ENCODE assay signal across 22 cellular contexts in genomic region chr7:39509441-39509840, GRCh38.
"Had no signal": no experiment of that assay in that cellular context is flagged by ENCODE, and none has a peak within 500 bp of the region (broad histone marks: within the 10 kb centered on the region; RNA-seq: fewer than 3 reads in every experiment).

No MANE protein-coding gene starts in this region.

- H3K27me3 ChIP-seq: body of pancreas, colonic mucosa, suprapubic skin had no signal

- ATAC-seq: body of pancreas, left colon, lower lobe of right lung, T-cell had no signal

- H3K4me1 ChIP-seq: body of pancreas, colonic mucosa, lower lobe of right lung, suprapubic skin had no signal

- H3K9me3 Mint-ChIP-seq: activated T-cell treated with anti-CD3 and anti-CD28 coated beads, Interleukin-2, amount 50 U/mL, for 24 hours; immature natural killer cell; nephron; T-cell had no signal

- DNase-seq: activated B cell treated with CpG ODN at 0.5 μM for 24 hours; activated CD4-positive, alpha-beta T cell treated with anti-CD3 and anti-CD28 coated beads, Interleukin-2, amount 10 ng/mL, durations not matched to agents 7 days and 5 days; activated effector memory CD4-positive, alpha-beta T cell treated with Interleukin-2 at 50 U/mL for 16 hours; activated T-cell treated with anti-CD3 and anti-CD28 coated beads, Interleukin-2, amount 50 U/mL, for 24 hours; body of pancreas; caudate nucleus; colonic mucosa; foreskin fibroblast; glutamatergic neuron; immature natural killer cell; left colon; lower lobe of right lung; nucleus accumbens; posterior cingulate gyrus; SK-N-SH; stimulated activated CD4-positive, alpha-beta T cell treated with anti-CD3 and anti-CD28 coated beads, Interleukin-15, amount 100 ng/mL, for 24 hours; stimulated activated CD4-positive, alpha-beta T cell treated with anti-CD3 and anti-CD28 coated beads, Interleukin-4, amount 100 ng/mL, for 24 hours; stimulated activated naive CD4-positive, alpha-beta T cell treated with Interleukin-2 at 50 U/mL for 16 hours; T-cell; trophoblast cell had no signal

- H3K9me3 ChIP-seq: body of pancreas, colonic mucosa, lower lobe of right lung, SK-N-SH, suprapubic skin had no signal

- H3K4me3 ChIP-seq: body of pancreas, colonic mucosa, lower lobe of right lung, suprapubic skin had no signal

- H3K4me3 Mint-ChIP-seq: activated B cell treated with CpG ODN at 0.5 μM for 24 hours; activated CD4-positive, alpha-beta T cell treated with anti-CD3 and anti-CD28 coated beads, Interleukin-2, amount 10 ng/mL, durations not matched to agents 7 days and 5 days; activated T-cell treated with anti-CD3 and anti-CD28 coated beads, Interleukin-2, amount 50 U/mL, for 24 hours; nephron had no signal

- H3K9me2 ChIP-seq: SK-N-SH had no signal

- H3K27ac Mint-ChIP-seq: activated B cell treated with CpG ODN at 0.5 μM for 24 hours; activated CD4-positive, alpha-beta T cell treated with anti-CD3 and anti-CD28 coated beads, Interleukin-2, amount 10 ng/mL, durations not matched to agents 7 days and 5 days; activated T-cell treated with anti-CD3 and anti-CD28 coated beads, Interleukin-2, amount 50 U/mL, for 24 hours; nephron; T-cell had no signal

- H3K36me3 ChIP-seq: colonic mucosa, lower lobe of right lung, suprapubic skin had no signal

- H3K27ac ChIP-seq: body of pancreas, colonic mucosa, lower lobe of right lung, suprapubic skin had no signal

- H3K36me3 Mint-ChIP-seq: immature natural killer cell, T-cell had no signal

- H3K9ac ChIP-seq: SK-N-SH had no signal

- H3K4me2 ChIP-seq: SK-N-SH had no signal

- H3K4me1 Mint-ChIP-seq: nephron had no signal
